Comparison of ENCODE assay signal across 21 cellular contexts in the genomic region with DNA sequence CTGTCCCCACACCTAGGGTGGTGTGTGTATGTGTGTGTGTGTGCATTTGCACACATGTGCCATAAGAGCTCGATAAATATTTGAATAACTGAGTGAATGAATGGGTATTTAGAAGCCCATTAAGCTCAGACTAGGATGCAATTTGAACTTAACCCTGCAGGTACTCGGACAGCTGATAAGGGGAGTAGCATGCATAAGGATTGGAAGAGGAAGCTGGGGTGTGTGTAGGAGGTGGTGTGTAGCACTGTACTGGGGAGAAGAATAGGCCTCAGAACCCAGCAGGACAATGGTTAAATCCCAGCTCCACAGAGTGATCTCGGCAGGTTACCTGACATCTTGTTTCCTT. TPM values are rescaled to one million over a fixed set of nuclear protein-coding genes. Genes with fewer than 3 reads are reported as not detected.
DNase-seq lines count a peak whose midpoint lies in the region; ATAC-seq, FAIRE-seq and TF ChIP-seq lines count a peak whose summit lies in the region.
"Had no signal": no experiment of that assay in that cellular context is flagged by ENCODE, and none has a peak within 500 bp of the region (broad histone marks: within the 10 kb centered on the region; RNA-seq: fewer than 3 reads in every experiment).

No MANE protein-coding gene starts in this region.

- H3K18ac ChIP-seq in H9 (ENCODE audit: insufficient read length, low read depth, low read length) (no peak overlapping the region), neuronal stem cell (ENCODE audit: low read length) (no peak overlapping the region)

- H3K23ac ChIP-seq in H9 (ENCODE audit: insufficient read length, low read depth, low read length) (no peak overlapping the region), neuronal stem cell (ENCODE audit: low read depth, low read length, poor library complexity) (no peak overlapping the region)

- no peak overlapping the region for H4K91ac ChIP-seq in H9 (ENCODE audit: insufficient read length, low read depth, low read length)
- no peak overlapping the region for H4K91ac ChIP-seq in neuronal stem cell (ENCODE audit: low read depth, low read length, poor library complexity)

- H3K4me1 Mint-ChIP-seq in H9 (peaks cover 29 to 45% of the 10 kb centered on the region in 2 experiments), endodermal cell (peaks cover 42% of the 10 kb centered on the region)

- TF ChIP-seq CTCF in A549 (IDR thresholded peaks at IDR 0.05), result no peak
- TF ChIP-seq CTCF in H9 (conservative IDR thresholded peaks at IDR 0.05), result peak; percentile 37; the same call in 2 of the 3 replicates
- peak; percentile 56 for TF ChIP-seq CTCF in endodermal cell (conservative IDR thresholded peaks at IDR 0.05)
- peak in 3 of 56 donors; percentile 3 to 7 (median 6) for TF ChIP-seq CTCF in dorsolateral prefrontal cortex (IDR thresholded peaks at IDR 0.05 in 54 of 56, conservative IDR thresholded peaks at IDR 0.05 in 2 of 56; ENCODE audit: low read depth in 1 of 56, partially characterized antibody in 56 of 56)

- DNase-seq in A549 (ENCODE audit: low read depth in 1 of 2, low spot score in 1 of 2) (no peak), H9 (peak; percentile 25), NCI-H748 treated with DMSO at 0.1 percent for 48 hours (lab: John Stamatoyannopoulos, UW) (peak; percentile 97), endodermal cell (peak; percentile 66), dorsolateral prefrontal cortex (no peak), neuronal stem cell (ENCODE audit: low spot score) (no peak), NCI-H2107 (lab: John Stamatoyannopoulos, UW) (no peak), MV-4-11 (lab: John Stamatoyannopoulos, UW) (no peak)
- DNase-seq: activated CD4-positive, alpha-beta T cell treated with anti-CD3 and anti-CD28 coated beads, Interleukin-2, amount 50 U/mL, for 4 hours; effector memory CD4-positive, alpha-beta T cell; esophagus squamous epithelium; gastrocnemius medialis; NCI-H1105 treated with DMSO at 0.1 percent for 48 hours; NCI-H2227 treated with DMSO at 0.1 percent for 48 hours had no signal

- H3K4me1 ChIP-seq in A549 (peaks cover 13% of the 10 kb centered on the region), H9 (ENCODE audit: insufficient read depth, low read length) (no peaks in the 10 kb centered on the region; the same call in 1 of the 2 replicates), endodermal cell (ENCODE audit: control insufficient read depth, insufficient read depth, low read length) (peaks cover 6% of the 10 kb centered on the region), neuronal stem cell (ENCODE audit: control insufficient read depth in 2 of 2, insufficient read depth in 1 of 2, low read depth in 1 of 2, low read length in 2 of 2) (peaks cover 8 to 9% of the 10 kb centered on the region in 2 donors)
- H3K4me1 ChIP-seq: gastrocnemius medialis, prostate gland had no signal

- H3K4ac ChIP-seq in H9 (ENCODE audit: low read depth, low read length) (no peak overlapping the region), neuronal stem cell (ENCODE audit: low read length) (no peak overlapping the region)

- no peak for FAIRE-seq in A549 (lab: Jason Lieb, UNC)
- FAIRE-seq: G401.6 had no signal

- TF ChIP-seq EP300 in A549 (IDR thresholded peaks at IDR 0.05), result no peak

- no peak overlapping the region for H2BK120ac ChIP-seq in H9 (ENCODE audit: low read depth, low read length, poor library complexity, severe bottlenecking)
- no peak overlapping the region for H2BK120ac ChIP-seq in neuronal stem cell (ENCODE audit: low read depth, low read length)

- H3K27ac ChIP-seq in A549 (no peak overlapping the region), H9 (ENCODE audit: insufficient read length, low read depth, low read length) (no peak overlapping the region), endodermal cell (ENCODE audit: low read depth, low read length) (no peak overlapping the region), dorsolateral prefrontal cortex (no peak overlapping the region), neuronal stem cell (replicated peaks; ENCODE audit: low read length) (no peak overlapping the region)
- H3K27ac ChIP-seq: esophagus squamous epithelium, gastrocnemius medialis, prostate gland had no signal

- H2BK15ac ChIP-seq in H9 (ENCODE audit: low read depth, low read length), result no peak overlapping the region
- no peak overlapping the region for H2BK15ac ChIP-seq in neuronal stem cell (ENCODE audit: low read length)

- ATAC-seq in A549, result no peak
- ATAC-seq: gastrocnemius medialis had no signal

- H3K36me3 ChIP-seq in endodermal cell (ENCODE audit: control insufficient read depth, insufficient read depth, low read length) (no peaks in the 10 kb centered on the region), neuronal stem cell (replicated peaks in 1 of 2; ENCODE audit: control insufficient read depth in 2 of 2, insufficient read depth in 2 of 2, low read length in 2 of 2) (no peaks in the 10 kb centered on the region)
- H3K36me3 ChIP-seq: esophagus squamous epithelium, gastrocnemius medialis, prostate gland had no signal

- POLR2A ChIA-PET in A549 (lab: Yijun Ruan, JAX), result interaction anchor here (0.6 kb wide), 1 partner anchor 171 kb away, joined by 3 read pairs; no protein-coding TSS in a partner anchor

- H3K4me3 ChIP-seq in A549, result no peak overlapping the region
- no peak overlapping the region for H3K4me3 ChIP-seq in endodermal cell (ENCODE audit: low read length)
- H3K4me3 ChIP-seq in dorsolateral prefrontal cortex, result no peak overlapping the region
- H3K4me3 ChIP-seq in neuronal stem cell (ENCODE audit: low read length in 2 of 2), result no peak overlapping the region
- H3K4me3 ChIP-seq: esophagus squamous epithelium, gastrocnemius medialis, prostate gland had no signal

- H3K27ac Mint-ChIP-seq in H9 (no peak overlapping the region), endodermal cell (peak overlapping the region; percentile 76)
- H3K27ac Mint-ChIP-seq: nephron progenitor cell; T-helper 2 cell treated with Interferon-gamma antibody and Interleukin-4, amounts not matched to agents 5 μg/mL and 100 μg/mL, for 36 hours had no signal

- H3K27me3 ChIP-seq in H9 (ENCODE audit: insufficient read depth, low read length), result peaks cover 14% of the 10 kb centered on the region; the same call in 1 of the 2 replicates
- H3K27me3 ChIP-seq in endodermal cell (ENCODE audit: control insufficient read depth, insufficient read depth, low read length, poor library complexity, severe bottlenecking), result peaks cover 11% of the 10 kb centered on the region
- H3K27me3 ChIP-seq in dorsolateral prefrontal cortex, result peaks cover 0 to 38% (median 6%) of the 10 kb centered on the region in 45 donors
- H3K27me3 ChIP-seq in neuronal stem cell (ENCODE audit: control insufficient read depth in 3 of 3, insufficient read depth in 3 of 3, low read depth in 1 of 3, low read length in 3 of 3), result peaks cover 6 to 33% (median 18%) of the 10 kb centered on the region in 3 experiments

- TF ChIP-seq POLR2A in A549 (IDR thresholded peaks at IDR 0.05; ENCODE audit: low read length), result no peak

- H2BK20ac ChIP-seq in H9 (ENCODE audit: low read depth, low read length, poor library complexity, severe bottlenecking), result no peak overlapping the region

- no peaks in the 10 kb centered on the region for H3K79me2 ChIP-seq in H9 (ENCODE audit: insufficient read depth, low read length)

- H3K9me3 ChIP-seq in A549 (no peaks in the 10 kb centered on the region), H9 (ENCODE audit: control insufficient read depth, low read depth, low read length) (no peaks in the 10 kb centered on the region), endodermal cell (ENCODE audit: control insufficient read depth, low read length) (no peaks in the 10 kb centered on the region), neuronal stem cell (replicated peaks in 1 of 2; ENCODE audit: control insufficient read depth in 2 of 2, insufficient read depth in 1 of 2, low read depth in 1 of 2, low read length in 2 of 2) (peaks cover 7 to 12% of the 10 kb centered on the region in 2 donors)
- H3K9me3 ChIP-seq: esophagus squamous epithelium, gastrocnemius medialis, prostate gland, SK-N-SH had no signal

- H4K20me1 ChIP-seq in H9 (ENCODE audit: control insufficient read depth, insufficient read depth, insufficient read length), result no peaks in the 10 kb centered on the region

- no peaks in the 10 kb centered on the region for H3K23me2 ChIP-seq in H9 (ENCODE audit: insufficient read length, low read depth, low read length, poor library complexity, severe bottlenecking)

- 54% methylated on average over 3 of the region's 3 CpGs for WGBS in A549 (ENCODE audit: missing lambda C conversion rate)
- no CpG with 5 or more reads among the region's 3 CpGs for WGBS in H9 (ENCODE audit: extremely low coverage, insufficient read length, low lambda C conversion rate)
- WGBS in endodermal cell (ENCODE audit: insufficient coverage in 1 of 2, insufficient read length in 1 of 2), 2 experiments, result 25 to 51% methylated on average over 2 to 3 of the region's 3 CpGs
- no CpG with 5 or more reads among the region's 3 CpGs for WGBS in neuronal stem cell (ENCODE audit: extremely low coverage in 2 of 2, insufficient read length in 2 of 2, insufficient replicate concordance in 1 of 2), 2 donors

- intact Hi-C loops in dorsolateral prefrontal cortex (cut with DNase I), result loop anchor here (5.0 to 10.0 kb wide), 3 partner anchors 73 to 215 kb away; no protein-coding TSS in a partner anchor

- no peak overlapping the region for H4K8ac ChIP-seq in H9 (replicated peaks; ENCODE audit: insufficient read length, low read depth, low read length)
- no peak overlapping the region for H4K8ac ChIP-seq in neuronal stem cell (ENCODE audit: low read depth, low read length)

- H3T11ph ChIP-seq in H9 (ENCODE audit: low read length), result no peak overlapping the region

- no peak overlapping the region for H3K9ac ChIP-seq in H9 (ENCODE audit: extremely low read depth, insufficient read length, low read length)
- H3K9ac ChIP-seq in endodermal cell (ENCODE audit: extremely low read depth, low read length, poor library complexity, severe bottlenecking), result no peak overlapping the region
- H3K9ac ChIP-seq in neuronal stem cell (ENCODE audit: low read depth, low read length, poor library complexity), result no peak overlapping the region
- H3K9ac ChIP-seq: SK-N-SH had no signal

- no peak overlapping the region for H3K14ac ChIP-seq in H9 (ENCODE audit: insufficient read depth, low read length)
- H3K14ac ChIP-seq in neuronal stem cell (ENCODE audit: low read length), result no peak overlapping the region

- H3K4me2 ChIP-seq in A549 (no peak overlapping the region), H9 (ENCODE audit: insufficient read depth, insufficient read length, low read length) (no peak overlapping the region), neuronal stem cell (ENCODE audit: insufficient read depth, low read length, poor library complexity, severe bottlenecking) (no peak overlapping the region)
- H3K4me2 ChIP-seq: SK-N-SH had no signal

- H3K36me3 Mint-ChIP-seq in H9 (ENCODE audit: insufficient read depth in 1 of 3, low read depth in 3 of 3) (peaks cover 0 to 9% (median 2%) of the 10 kb centered on the region in 3 experiments; a peak in 4 of 7 replicates), endodermal cell (ENCODE audit: low read depth) (peaks cover 3% of the 10 kb centered on the region)

- peaks cover 39% of the 10 kb centered on the region for H3K27me3 Mint-ChIP-seq in H9 (ENCODE audit: low read depth)
- H3K27me3 Mint-ChIP-seq in endodermal cell (ENCODE audit: insufficient read depth), result peaks cover 16% of the 10 kb centered on the region

- peak overlapping the region in 1 of 2 experiments; percentile 44; a peak in 2 of 5 replicates for H3K4me3 Mint-ChIP-seq in H9
- H3K4me3 Mint-ChIP-seq in endodermal cell, result no peak overlapping the region
- H3K4me3 Mint-ChIP-seq: nephron progenitor cell; T-helper 2 cell treated with Interferon-gamma antibody and Interleukin-4, amounts not matched to agents 5 μg/mL and 100 μg/mL, for 36 hours had no signal

- H2AFZ ChIP-seq in H9 (ENCODE audit: low read length) (no peak overlapping the region), neuronal stem cell (ENCODE audit: low read length) (no peak overlapping the region)

- H2AK5ac ChIP-seq in H9 (ENCODE audit: insufficient read length, low read length) (no peak overlapping the region), neuronal stem cell (ENCODE audit: low read depth, low read length) (no peak overlapping the region)

- CTCF ChIA-PET in A549 (lab: Yijun Ruan, JAX), result interaction anchor here (0.7 to 10.2 kb wide), 17 partner anchors 11 to 844 kb away, joined by 3 to 123 read pairs (median 6); a partner anchor contains a TSS

- H3K9me3 Mint-ChIP-seq in H9 (peaks cover 4 to 12% of the 10 kb centered on the region in 2 experiments), endodermal cell (peaks cover 7% of the 10 kb centered on the region)
- H3K9me3 Mint-ChIP-seq: T-helper 2 cell treated with Interferon-gamma antibody and Interleukin-4, amounts not matched to agents 5 μg/mL and 100 μg/mL, for 36 hours had no signal

- no peak overlapping the region for H4K5ac ChIP-seq in H9 (ENCODE audit: insufficient read length, low read depth, low read length)

- no peak overlapping the region for H2BK5ac ChIP-seq in H9 (ENCODE audit: insufficient read length, low read length)
- H2BK5ac ChIP-seq in neuronal stem cell (ENCODE audit: low read length), result no peak overlapping the region

- H3K79me1 ChIP-seq in H9 (ENCODE audit: insufficient read depth, low read depth, low read length, poor library complexity, severe bottlenecking) (no peaks in the 10 kb centered on the region), neuronal stem cell (ENCODE audit: low read depth, low read length) (no peaks in the 10 kb centered on the region)

- H2BK12ac ChIP-seq in H9 (ENCODE audit: insufficient read length, low read depth, low read length) (no peak overlapping the region), neuronal stem cell (ENCODE audit: low read length) (no peak overlapping the region)

- TF ChIP-seq RAD21 in A549 (conservative IDR thresholded peaks at IDR 0.05 in 1 of 2, IDR thresholded peaks at IDR 0.05 in 1 of 2), result no peak

- no peak overlapping the region for H3K56ac ChIP-seq in H9 (ENCODE audit: insufficient read length, low read depth, low read length)

RNA-seq across cellular contexts. Expression of gene KCNF1, which starts 1.8 kb away (rescaled TPM):
- polyA plus RNA-seq in A549 (2011; rRNA removed) (4.4 and 5.6 TPM in 2 replicates), A549 (2017; fragmentation: RNase III; extraction: RNeasy Plus Mini Kit Qiagen cat#74134 plus additional on column Dnase treatment) (3.7 to 4.2 TPM (median 4.0 TPM) in 3 replicates)
- polyA plus RNA-seq in A549 (2012; cell fraction: cytosol; rRNA removed), result 16.6 and 23.6 TPM in 2 replicates
- polyA plus RNA-seq in A549 (2012; cell fraction: nucleus; rRNA removed), result 19.0 and 25.7 TPM in 2 replicates
- polyA minus RNA-seq in A549 (2011; rRNA and poly(A)+ RNA removed), result 8.1 and 10.3 TPM in 2 replicates
- total RNA-seq in H9 (2021) (3.2 and 4.8 TPM in 2 replicates), endodermal cell (10 to 100 TPM in 1 of 2 donors, 1 to 10 TPM in 1; 5.2 to 17.0 TPM), dorsolateral prefrontal cortex (10 to 100 TPM; 16.9 to 84.7 (median 42.5) TPM)
- 3.5 TPM for polyA plus RNA-seq in endodermal cell (2013, experiment 1 of 2)
- polyA plus RNA-seq in endodermal cell (2013, experiment 2 of 2), result 4.1 TPM
- 0.14 TPM for polyA plus RNA-seq in neuronal stem cell (2013, experiment 1 of 2)
- polyA plus RNA-seq in neuronal stem cell (2013, experiment 2 of 2), result 0.08 TPM
- total RNA-seq: gastrocnemius medialis, mononuclear cell had no signal
- polyA plus RNA-seq: liver had no signal

Comparison
In these comparisons a context has a peak if more than half of its experiments do, and no peak if none do; other contexts are left out.
1. DNase-seq: peak in H9 (single experiment), NCI-H748 treated with DMSO at 0.1 percent for 48 hours (single experiment) and endodermal cell (single experiment); none in A549 (0 of 2), dorsolateral prefrontal cortex (0 of 10), neuronal stem cell (single experiment), NCI-H2107 (single experiment) and MV-4-11 (single experiment).